In the genomic region with DNA sequence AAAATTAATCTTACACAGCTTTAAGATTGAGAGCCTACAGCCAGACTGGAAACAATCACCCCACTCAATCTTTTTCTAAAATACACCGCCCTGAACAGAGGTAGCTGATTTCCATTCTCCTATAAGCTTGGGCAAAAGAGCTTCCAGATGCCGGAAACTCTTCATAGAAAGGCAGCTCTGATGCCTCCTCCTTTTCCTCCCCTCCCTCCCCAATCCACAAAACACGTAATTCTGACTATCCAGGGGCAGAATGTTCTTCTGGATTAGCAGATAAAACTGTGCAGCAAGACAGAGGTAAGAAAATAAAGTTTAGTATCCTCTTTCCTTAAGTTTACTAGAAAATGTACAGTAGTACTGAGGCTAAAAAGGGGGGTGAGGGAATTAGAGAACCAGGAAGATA, we compare ENCODE assay signal across 10 cellular contexts. TPM values are rescaled to one million over a fixed set of nuclear protein-coding genes. Genes with fewer than 3 reads are reported as not detected.
DNase-seq lines count a peak whose midpoint lies in the region; ATAC-seq, FAIRE-seq and TF ChIP-seq lines count a peak whose summit lies in the region.
"Had no signal": no experiment of that assay in that cellular context is flagged by ENCODE, and none has a peak within 500 bp of the region (broad histone marks: within the 10 kb centered on the region; RNA-seq: fewer than 3 reads in every experiment).

No MANE protein-coding gene starts in this region.

- H3K9me3 Mint-ChIP-seq in IgD-negative memory B cell = no peaks in the 10 kb centered on the region
- H3K9me3 Mint-ChIP-seq in memory B cell = no peaks in the 10 kb centered on the region

- no peak for ATAC-seq in memory B cell (ENCODE audit: low read depth)

- DNase-seq in AG20443 (ENCODE audit: low spot score) (peak; percentile 42), bronchial epithelial cell (ENCODE audit: low read depth) (peak; percentile 56), memory B cell (ENCODE audit: low spot score in 2 of 2) (no peak), NCI-H1417 treated with DMSO at 0.1 percent for 48 hours (lab: John Stamatoyannopoulos, UW) (no peak), HTR-8/SVneo (ENCODE audit: insufficient read length, low spot score) (no peak), NCI-H2196 (lab: John Stamatoyannopoulos, UW; ENCODE audit: unreplicated experiment) (no peak), NCI-H526 treated with DMSO at 0.1 percent for 48 hours (lab: John Stamatoyannopoulos, UW) (no peak)
- DNase-seq: NCI-H1417; stimulated activated naive CD4-positive, alpha-beta T cell had no signal

- FAIRE-seq in bronchial epithelial cell (lab: Jason Lieb, UNC) (no peak), HTR-8/SVneo (lab: Jason Lieb, UNC) (no peak)

- H3K4me3 ChIP-seq in bronchial epithelial cell (ENCODE audit: low read depth, low read length) = no peak overlapping the region

- H3K27me3 Mint-ChIP-seq in IgD-negative memory B cell (no peaks in the 10 kb centered on the region), memory B cell (no peaks in the 10 kb centered on the region)

- H3K4me1 Mint-ChIP-seq in IgD-negative memory B cell (peaks cover 64 to 77% (median 67%) of the 10 kb centered on the region in 3 donors), memory B cell (peaks cover 63% of the 10 kb centered on the region)

- TF ChIP-seq CTCF in bronchial epithelial cell (IDR thresholded peaks at IDR 0.05; ENCODE audit: insufficient read depth, low read length, severe bottlenecking) = no peak

- H3K36me3 Mint-ChIP-seq in IgD-negative memory B cell = peaks cover 7% of the 10 kb centered on the region
- H3K36me3 Mint-ChIP-seq in memory B cell = peaks cover 8% of the 10 kb centered on the region

- H3K36me3 ChIP-seq in bronchial epithelial cell (ENCODE audit: control insufficient read depth, insufficient read depth, low read length) = no peaks in the 10 kb centered on the region

- H3K27ac Mint-ChIP-seq in IgD-negative memory B cell (peak overlapping the region; percentile 36 to 76 (median 56)), memory B cell (peak overlapping the region; percentile 82)

- H3K4me3 Mint-ChIP-seq in IgD-negative memory B cell = peak overlapping the region in 2 of 4 donors; percentile 65
- peak overlapping the region; percentile 39 for H3K4me3 Mint-ChIP-seq in memory B cell

- no peaks in the 10 kb centered on the region for H3K27me3 ChIP-seq in bronchial epithelial cell (ENCODE audit: control insufficient read depth, insufficient read depth, low read length)

RNA-seq across cellular contexts. Expression of a gene that starts 15.8 kb away (rescaled TPM):
- polyA plus RNA-seq in IgD-negative memory B cell = 10.3 TPM
- 22.5 and 28.2 TPM in 2 replicates for total RNA-seq in bronchial epithelial cell

RNA-seq across cellular contexts. Expression of a gene that starts 42.9 kb away (rescaled TPM):
- 62.1 TPM for polyA plus RNA-seq in IgD-negative memory B cell
- 82.7 and 87.8 TPM in 2 replicates for total RNA-seq in bronchial epithelial cell

RNA-seq across cellular contexts. Expression of a gene that starts 43.2 kb away (rescaled TPM):
- polyA plus RNA-seq in IgD-negative memory B cell = 3.5 TPM
- total RNA-seq in bronchial epithelial cell = 8.1 and 9.7 TPM in 2 replicates

Comparison
In these comparisons a context has a peak if more than half of its experiments do, and no peak if none do; other contexts are left out.
1. DNase-seq: peak in AG20443 (single experiment) and bronchial epithelial cell (single experiment); none in memory B cell (0 of 2), NCI-H1417 treated with DMSO at 0.1 percent for 48 hours (single experiment), HTR-8/SVneo (single experiment), NCI-H2196 (single experiment) and NCI-H526 treated with DMSO at 0.1 percent for 48 hours (single experiment).